In the genomic region with DNA sequence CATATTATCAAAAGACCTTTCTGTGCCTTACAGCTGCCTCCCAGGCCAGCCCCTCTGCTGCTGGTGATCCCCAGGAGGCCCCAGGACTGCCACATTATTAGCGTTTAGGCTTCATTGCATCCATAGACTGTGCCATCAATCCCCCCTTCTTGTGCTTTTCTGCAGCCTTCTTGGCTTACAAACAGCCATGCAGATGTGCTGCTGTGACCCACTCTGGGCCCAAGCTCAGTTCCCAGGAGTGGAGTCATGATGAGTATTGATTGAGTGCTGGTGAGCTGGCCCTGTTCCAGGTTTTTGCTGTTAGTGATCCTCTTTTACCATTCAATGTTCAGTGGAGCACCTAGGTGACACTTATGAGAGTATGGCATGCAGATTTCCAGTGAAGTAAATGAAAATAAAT, we compare ENCODE assay signal across 32 cellular contexts. TPM values are rescaled to one million over a fixed set of nuclear protein-coding genes. Genes with fewer than 3 reads are reported as not detected.
DNase-seq lines count a peak whose midpoint lies in the region; ATAC-seq and TF ChIP-seq lines count a peak whose summit lies in the region.
"Had no signal": no experiment of that assay in that cellular context is flagged by ENCODE, and none has a peak within 500 bp of the region (broad histone marks: within the 10 kb centered on the region; RNA-seq: fewer than 3 reads in every experiment).

No MANE protein-coding gene starts in this region.

- DNase-seq in NCI-H2227 (lab: John Stamatoyannopoulos, UW; ENCODE audit: unreplicated experiment) (peak; percentile 2), NCI-H2227 treated with DMSO at 0.1 percent for 48 hours (lab: John Stamatoyannopoulos, UW) (no peak), NCI-H1092 (lab: John Stamatoyannopoulos, UW) (peak; percentile 74), NCI-H345 (lab: John Stamatoyannopoulos, UW) (peak; percentile 91), left kidney (ENCODE audit: low read depth, low spot score) (peak; percentile 2), colonic mucosa (no peak), HFFc6 (no peak)
- no peak for DNase-seq in activated naive CD8-positive, alpha-beta T cell treated with anti-CD3 and anti-CD28 coated beads, Interleukin-2, amount 50 U/mL, for 24 hours
- DNase-seq: ACHN; activated CD4-positive, alpha-beta T cell treated with anti-CD3 and anti-CD28 coated beads, Interleukin-2, amount 10 ng/mL, durations not matched to agents 7 days and 5 days; activated naive CD4-positive, alpha-beta T cell treated with Interleukin-2 at 50 U/mL for 16 hours; activated T-cell treated with anti-CD3 and anti-CD28 coated beads, Interleukin-2, amount 50 U/mL, for 48 hours; adrenal gland; body of pancreas; Calu3; cerebellar nuclear complex; left lung; mesenchymal stem cell; MM.1S; NCI-H2081 treated with DMSO at 0.1 percent for 48 hours; SHP77 treated with DMSO at 0.1 percent for 48 hours; sigmoid colon; stimulated activated CD4-positive, alpha-beta T cell treated with anti-CD3 and anti-CD28 coated beads, Interleukin-4, amount 100 ng/mL, for 24 hours; T1000; WERI-Rb-1 had no signal

- H3K9me3 ChIP-seq in colonic mucosa = no peaks in the 10 kb centered on the region
- H3K9me3 ChIP-seq: adrenal gland; BLaER1 treated with 17β-estradiol and CSF1 and Interleukin-3, amounts not matched to agents 10 nM and 100 nM; body of pancreas; left lung; neutrophil; sigmoid colon had no signal

- H3K9me3 Mint-ChIP-seq in HFFc6 = peaks cover 15% of the 10 kb centered on the region
- H3K9me3 Mint-ChIP-seq in activated naive CD8-positive, alpha-beta T cell treated with anti-CD3 and anti-CD28 coated beads, Interleukin-2, amount 50 U/mL, for 24 hours = no peaks in the 10 kb centered on the region
- H3K9me3 Mint-ChIP-seq: activated CD4-positive, alpha-beta T cell treated with anti-CD3 and anti-CD28 coated beads, Interleukin-2, amount 10 ng/mL, durations not matched to agents 7 days and 5 days; stimulated activated effector memory CD8-positive, alpha-beta T cell treated with anti-CD3 and anti-CD28 coated beads, Interleukin-12 subunit alpha, Interleukin-12 subunit beta, amount 100 ng/mL, for 72 hours; type B pancreatic cell had no signal

- no peaks in the 10 kb centered on the region for H3K4me1 ChIP-seq in colonic mucosa
- H3K4me1 ChIP-seq: adrenal gland, body of pancreas, left lung, sigmoid colon had no signal

- no peaks in the 10 kb centered on the region for H3K27me3 ChIP-seq in colonic mucosa
- H3K27me3 ChIP-seq: adrenal gland; BLaER1 treated with 17β-estradiol and CSF1 and Interleukin-3, amounts not matched to agents 10 nM and 100 nM; body of pancreas; left lung; neutrophil; sigmoid colon had no signal

- H3K27ac ChIP-seq in colonic mucosa = no peak overlapping the region
- H3K27ac ChIP-seq: adrenal gland; BLaER1 treated with 17β-estradiol and CSF1 and Interleukin-3, amounts not matched to agents 10 nM and 100 nM; body of pancreas; HL-60; KMS-11; left lung; neutrophil; sigmoid colon; WERI-Rb-1 had no signal

- no peak overlapping the region for H3K27ac Mint-ChIP-seq in HFFc6
- no peak overlapping the region for H3K27ac Mint-ChIP-seq in activated naive CD8-positive, alpha-beta T cell treated with anti-CD3 and anti-CD28 coated beads, Interleukin-2, amount 50 U/mL, for 24 hours
- H3K27ac Mint-ChIP-seq: activated CD4-positive, alpha-beta T cell treated with anti-CD3 and anti-CD28 coated beads, Interleukin-2, amount 10 ng/mL, durations not matched to agents 7 days and 5 days; stimulated activated effector memory CD8-positive, alpha-beta T cell treated with anti-CD3 and anti-CD28 coated beads, Interleukin-12 subunit alpha, Interleukin-12 subunit beta, amount 100 ng/mL, for 72 hours; type B pancreatic cell had no signal

- intact Hi-C loops in colonic mucosa (cut with DNase I) = no loop called here

- no peak overlapping the region for H3K9ac ChIP-seq in colonic mucosa (ENCODE audit: low read depth in 2 of 2, low read length in 2 of 2)
- H3K9ac ChIP-seq: BLaER1 treated with 17β-estradiol and CSF1 and Interleukin-3, amounts not matched to agents 10 nM and 100 nM; KMS-11 had no signal

- H3K4me3 ChIP-seq in colonic mucosa = no peak overlapping the region
- H3K4me3 ChIP-seq: adrenal gland; BLaER1 treated with 17β-estradiol and CSF1 and Interleukin-3, amounts not matched to agents 10 nM and 100 nM; body of pancreas; left lung; sigmoid colon had no signal

- no peaks in the 10 kb centered on the region for H3K36me3 ChIP-seq in colonic mucosa
- H3K36me3 ChIP-seq: adrenal gland; BLaER1 treated with 17β-estradiol and CSF1 and Interleukin-3, amounts not matched to agents 10 nM and 100 nM; left lung; neutrophil; sigmoid colon; WERI-Rb-1 had no signal

- no peak for TF ChIP-seq CTCF in colonic mucosa (IDR thresholded peaks at IDR 0.05)
- no peak for TF ChIP-seq CTCF in HFFc6 (IDR thresholded peaks at IDR 0.05)

- H3K4me3 Mint-ChIP-seq in HFFc6 = no peak overlapping the region
- no peak overlapping the region for H3K4me3 Mint-ChIP-seq in activated naive CD8-positive, alpha-beta T cell treated with anti-CD3 and anti-CD28 coated beads, Interleukin-2, amount 50 U/mL, for 24 hours
- H3K4me3 Mint-ChIP-seq: activated CD4-positive, alpha-beta T cell treated with anti-CD3 and anti-CD28 coated beads, Interleukin-2, amount 10 ng/mL, durations not matched to agents 7 days and 5 days; stimulated activated effector memory CD8-positive, alpha-beta T cell treated with anti-CD3 and anti-CD28 coated beads, Interleukin-12 subunit alpha, Interleukin-12 subunit beta, amount 100 ng/mL, for 72 hours; type B pancreatic cell had no signal

- no peaks in the 10 kb centered on the region for H3K4me1 Mint-ChIP-seq in HFFc6 (ENCODE audit: low read depth)
- no peaks in the 10 kb centered on the region for H3K4me1 Mint-ChIP-seq in activated naive CD8-positive, alpha-beta T cell treated with anti-CD3 and anti-CD28 coated beads, Interleukin-2, amount 50 U/mL, for 24 hours
- H3K4me1 Mint-ChIP-seq: activated CD4-positive, alpha-beta T cell treated with anti-CD3 and anti-CD28 coated beads, Interleukin-2, amount 10 ng/mL, durations not matched to agents 7 days and 5 days; stimulated activated effector memory CD8-positive, alpha-beta T cell treated with anti-CD3 and anti-CD28 coated beads, Interleukin-12 subunit alpha, Interleukin-12 subunit beta, amount 100 ng/mL, for 72 hours had no signal

- no peaks in the 10 kb centered on the region for H3K27me3 Mint-ChIP-seq in HFFc6 (ENCODE audit: insufficient read depth)
- no peaks in the 10 kb centered on the region for H3K27me3 Mint-ChIP-seq in activated naive CD8-positive, alpha-beta T cell treated with anti-CD3 and anti-CD28 coated beads, Interleukin-2, amount 50 U/mL, for 24 hours
- H3K27me3 Mint-ChIP-seq: activated CD4-positive, alpha-beta T cell treated with anti-CD3 and anti-CD28 coated beads, Interleukin-2, amount 10 ng/mL, durations not matched to agents 7 days and 5 days; type B pancreatic cell had no signal

- H3K36me3 Mint-ChIP-seq in HFFc6 (ENCODE audit: low read depth) = no peaks in the 10 kb centered on the region
- no peaks in the 10 kb centered on the region for H3K36me3 Mint-ChIP-seq in activated naive CD8-positive, alpha-beta T cell treated with anti-CD3 and anti-CD28 coated beads, Interleukin-2, amount 50 U/mL, for 24 hours (ENCODE audit: low read depth)
- H3K36me3 Mint-ChIP-seq: stimulated activated effector memory CD8-positive, alpha-beta T cell treated with anti-CD3 and anti-CD28 coated beads, Interleukin-12 subunit alpha, Interleukin-12 subunit beta, amount 100 ng/mL, for 72 hours; type B pancreatic cell had no signal

- ATAC-seq in activated naive CD8-positive, alpha-beta T cell treated with anti-CD3 and anti-CD28 coated beads, Interleukin-2, amount 50 U/mL, for 24 hours = no peak
- ATAC-seq: body of pancreas; left lung; Panc1; stimulated activated effector memory CD8-positive, alpha-beta T cell treated with anti-CD3 and anti-CD28 coated beads, Interleukin-12 subunit alpha, Interleukin-12 subunit beta, amount 100 ng/mL, for 72 hours had no signal

RNA-seq across cellular contexts. Expression of a gene that starts 59.9 kb away (rescaled TPM):
- total RNA-seq in colonic mucosa = 1 to 10 TPM; 2.1 to 3.5 TPM
- total RNA-seq in HFFc6 (2021; fragmentation: NEBNext Ultra II Directional; extraction: Animal tissue kit (Norgen Biotek cat#: 25700)) = under 1 TPM in 3 of 6 experiments, not detected in 3; 0.09 to 0.56 (median 0.24) TPM

Comparison
In these comparisons a context has a peak if more than half of its experiments do, and no peak if none do; other contexts are left out.
1. DNase-seq: peak in NCI-H2227 (single experiment), NCI-H1092 (single experiment), NCI-H345 (single experiment) and left kidney (single experiment); none in NCI-H2227 treated with DMSO at 0.1 percent for 48 hours (single experiment), colonic mucosa (single experiment), HFFc6 (single experiment) and activated naive CD8-positive, alpha-beta T cell treated with anti-CD3 and anti-CD28 coated beads, Interleukin-2, amount 50 U/mL, for 24 hours (single experiment).